8 cellular contexts compared by ENCODE assay signal in the genomic region with DNA sequence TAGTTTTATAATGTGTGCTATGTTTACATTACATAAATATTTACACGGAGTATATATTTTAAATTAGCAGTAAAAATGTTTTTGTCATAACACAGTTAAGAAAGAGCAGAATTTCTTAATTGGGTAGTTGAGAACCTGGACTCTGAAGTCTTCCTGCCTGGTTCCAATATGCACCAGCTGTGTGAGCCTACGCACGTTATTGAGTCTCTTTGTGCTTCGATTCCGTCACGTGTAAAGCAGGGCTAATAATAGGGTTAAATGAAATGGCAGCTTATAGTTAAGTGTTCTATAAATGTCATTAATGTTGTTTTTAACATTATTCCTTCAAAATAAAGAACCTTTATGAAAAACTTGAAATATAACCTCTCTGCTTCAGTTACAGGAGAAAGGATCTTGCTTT. TPM values are rescaled to one million over a fixed set of nuclear protein-coding genes. Genes with fewer than 3 reads are reported as not detected.
DNase-seq lines count a peak whose midpoint lies in the region; ATAC-seq and TF ChIP-seq lines count a peak whose summit lies in the region.

No MANE protein-coding gene starts in this region.

- no peak overlapping the region for H3K27ac Mint-ChIP-seq in activated CD4-positive, alpha-beta memory T cell treated with anti-CD3 and anti-CD28 coated beads for 36 hours
- no peak overlapping the region for H3K27ac Mint-ChIP-seq in mesothelial cell of epicardium

- no peak for TF ChIP-seq CTCF in AG10803 (conservative IDR thresholded peaks at IDR 0.05; ENCODE audit: low read length)
- no peak for TF ChIP-seq CTCF in GM12865 (IDR thresholded peaks at IDR 0.05; ENCODE audit: insufficient read depth, low read depth, low read length, missing control alignments)
- TF ChIP-seq CTCF in mesothelial cell of epicardium (IDR thresholded peaks at IDR 0.05; ENCODE audit: unreplicated experiment): no peak
- TF ChIP-seq CTCF in transverse colon (IDR thresholded peaks at IDR 0.05): no peak

- H3K4me1 Mint-ChIP-seq in activated CD4-positive, alpha-beta memory T cell treated with anti-CD3 and anti-CD28 coated beads for 36 hours (ENCODE audit: low read depth): peaks cover 23% of the 10 kb centered on the region
- H3K4me1 Mint-ChIP-seq in mesothelial cell of epicardium: peaks cover 24% of the 10 kb centered on the region

- TF ChIP-seq EP300 in transverse colon (IDR thresholded peaks at IDR 0.05; ENCODE audit: low read depth): no peak

- H3K27me3 Mint-ChIP-seq in activated CD4-positive, alpha-beta memory T cell treated with anti-CD3 and anti-CD28 coated beads for 36 hours: peaks cover 10% of the 10 kb centered on the region
- peaks cover 5% of the 10 kb centered on the region for H3K27me3 Mint-ChIP-seq in mesothelial cell of epicardium (ENCODE audit: low read depth)

- no peak for DNase-seq in AG10803 (ENCODE audit: low read depth)
- DNase-seq in GM12865 (ENCODE audit: low read depth): no peak
- DNase-seq in activated CD4-positive, alpha-beta memory T cell treated with anti-CD3 and anti-CD28 coated beads for 36 hours: no peak
- no peak for DNase-seq in mesothelial cell of epicardium (ENCODE audit: low spot score in 2 of 2, unreplicated experiment in 2 of 2)
- no peak for DNase-seq in effector CD4-positive, alpha-beta T cell
- DNase-seq in NCI-H146 (lab: John Stamatoyannopoulos, UW): no peak
- no peak for DNase-seq in transverse colon

- WGBS in transverse colon (ENCODE audit: low coverage in 1 of 2), 2 donors: 32% methylated on average over 6 of the region's 6 CpGs

- CTCF ChIA-PET in activated CD4-positive, alpha-beta memory T cell treated with anti-CD3 and anti-CD28 coated beads for 36 hours (lab: Charles Lee): interaction anchor here (1.0 kb wide), 1 partner anchor 151 kb away, joined by 3 read pairs; no protein-coding TSS in a partner anchor

- peak overlapping the region; percentile 74 for H3K4me3 ChIP-seq in AG10803 (ENCODE audit: low read length)
- peak overlapping the region; percentile 69 for H3K4me3 ChIP-seq in GM12865 (ENCODE audit: low read depth, low read length)
- H3K4me3 ChIP-seq in transverse colon: peak overlapping the region in 1 of 4 donors; percentile 63

- ATAC-seq in GM18861 (IDR thresholded peaks at IDR 0.05; ENCODE audit: unreplicated experiment): no peak

- no peaks in the 10 kb centered on the region for H3K36me3 Mint-ChIP-seq in activated CD4-positive, alpha-beta memory T cell treated with anti-CD3 and anti-CD28 coated beads for 36 hours
- H3K36me3 Mint-ChIP-seq in mesothelial cell of epicardium: no peaks in the 10 kb centered on the region

- peak overlapping the region in 2 of 4 donors; percentile 83 to 92 for H3K27ac ChIP-seq in transverse colon

- H3K36me3 ChIP-seq in transverse colon: no peaks in the 10 kb centered on the region

- no peaks in the 10 kb centered on the region for H3K27me3 ChIP-seq in transverse colon

- in situ Hi-C loops in transverse colon (cut with MboI; ENCODE audit: low pct_ligation_motif_present in 1 of 4, low pct_unique_long_range_greater_than_20kb in 1 of 4, low sequenced_read_pairs in 3 of 4): no loop called here

- intact Hi-C loops in activated CD4-positive, alpha-beta memory T cell treated with anti-CD3 and anti-CD28 coated beads for 36 hours (cut with micrococcal nuclease): loop anchor here (1.0 to 5.0 kb wide), 7 partner anchors 11 to 699 kb away; a partner anchor contains a TSS
- intact Hi-C loops in transverse colon (cut with DNase I; ENCODE audit: low total_unique reads): no loop called here

- H3K9me3 Mint-ChIP-seq in activated CD4-positive, alpha-beta memory T cell treated with anti-CD3 and anti-CD28 coated beads for 36 hours: no peaks in the 10 kb centered on the region
- H3K9me3 Mint-ChIP-seq in mesothelial cell of epicardium: no peaks in the 10 kb centered on the region

- no peak for TF ChIP-seq POLR2A in transverse colon (IDR thresholded peaks at IDR 0.05)

- H3K9me3 ChIP-seq in transverse colon: no peaks in the 10 kb centered on the region

- POLR2A ChIA-PET in activated CD4-positive, alpha-beta memory T cell treated with anti-CD3 and anti-CD28 coated beads for 36 hours (lab: Charles Lee): interaction anchor here (0.5 to 1.8 kb wide), 2 partner anchors 66 to 99 kb away, joined by 3 to 4 read pairs; a partner anchor contains a TSS

- H3K4me3 Mint-ChIP-seq in activated CD4-positive, alpha-beta memory T cell treated with anti-CD3 and anti-CD28 coated beads for 36 hours: peak overlapping the region; percentile 23
- H3K4me3 Mint-ChIP-seq in mesothelial cell of epicardium: peak overlapping the region; percentile 19

- peaks cover 2 to 18% (median 11%) of the 10 kb centered on the region in 4 donors for H3K4me1 ChIP-seq in transverse colon

RNA-seq across cellular contexts. Expression of a gene that starts 1.2 kb away (rescaled TPM):
- total RNA-seq in activated CD4-positive, alpha-beta memory T cell treated with anti-CD3 and anti-CD28 coated beads for 36 hours: 10 to 100 TPM; 13.2 to 14.1 TPM
- total RNA-seq in mesothelial cell of epicardium: 48.6 to 60.1 TPM (median 51.9 TPM) in 3 replicates
- 10 to 100 TPM in 3 of 4 donors, 1 to 10 TPM in 1; 8.6 to 33.7 (median 19.7) TPM for total RNA-seq in transverse colon
